8 cellular contexts compared by ENCODE assay signal in the genomic region with DNA sequence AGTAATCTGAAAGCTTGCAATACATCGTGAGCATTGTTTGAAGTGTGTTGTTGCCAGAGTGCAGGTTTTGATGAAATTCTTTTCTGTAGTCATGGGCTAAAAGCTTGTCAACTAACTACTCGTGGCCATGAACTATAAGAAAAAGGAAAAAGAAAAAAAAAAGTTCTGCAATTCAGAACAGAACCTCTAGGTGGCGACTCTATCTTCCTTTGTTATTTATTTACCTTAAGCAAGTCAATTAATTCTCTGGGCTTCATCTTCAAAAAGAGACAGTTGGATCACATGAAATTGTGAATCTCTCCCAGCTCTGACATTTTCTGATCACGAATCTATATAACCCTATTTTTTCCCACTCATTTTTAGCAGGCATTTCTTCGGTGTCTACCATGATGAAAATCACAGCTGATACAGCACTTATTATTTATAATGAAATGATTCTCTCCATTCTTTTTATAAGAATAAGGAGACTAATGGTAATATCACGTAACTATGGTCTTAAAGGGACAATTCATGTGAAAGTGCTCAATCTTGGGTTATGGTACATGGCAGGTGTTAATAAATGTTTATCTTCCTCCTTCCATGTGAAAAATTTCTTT. TPM values are rescaled to one million over a fixed set of nuclear protein-coding genes. Genes with fewer than 3 reads are reported as not detected.
A peak's percentile ranks its signal among the peaks of the same experiment; 100 is the strongest.
DNase-seq lines count a peak whose midpoint lies in the region; ATAC-seq and TF ChIP-seq lines count a peak whose summit lies in the region.

No MANE protein-coding gene starts in this region.

- H3K23me2 ChIP-seq in H9 (ENCODE audit: insufficient read length, low read depth, low read length, poor library complexity, severe bottlenecking), result no peaks in the 10 kb centered on the region

- no peak overlapping the region for H2BK5ac ChIP-seq in H9 (ENCODE audit: insufficient read length, low read length)

- H2BK12ac ChIP-seq in H9 (ENCODE audit: insufficient read length, low read depth, low read length), result no peak overlapping the region

- no peak for TF ChIP-seq POLR2A in breast epithelium (IDR thresholded peaks at IDR 0.05)

- no peak overlapping the region for H2BK120ac ChIP-seq in H9 (ENCODE audit: low read depth, low read length, poor library complexity, severe bottlenecking)

- no peak overlapping the region for H3K4me2 ChIP-seq in H9 (ENCODE audit: insufficient read depth, insufficient read length, low read length)

- no CpG with 5 or more reads among the region's 6 CpGs for WGBS in H9 (ENCODE audit: extremely low coverage, insufficient read length, low lambda C conversion rate)

- H3K36me3 Mint-ChIP-seq in CD4-positive, alpha-beta T cell (ENCODE audit: low read depth), result no peaks in the 10 kb centered on the region
- H3K36me3 Mint-ChIP-seq in H9 (ENCODE audit: insufficient read depth in 1 of 3, low read depth in 3 of 3) (no peaks in the 10 kb centered on the region), T-cell (no peaks in the 10 kb centered on the region)
- no peaks in the 10 kb centered on the region for H3K36me3 Mint-ChIP-seq in activated T-helper 17 cell treated with anti-CD3 and anti-CD28 coated beads, Interleukin-2, amount 50 U/mL, for 72 hours (ENCODE audit: low read depth)
- H3K36me3 Mint-ChIP-seq in activated CD8-positive, alpha-beta memory T cell treated with anti-CD3 and anti-CD28 coated beads, Interleukin-2, amount 10 ng/mL, durations not matched to agents 7 days and 5 days, result no peaks in the 10 kb centered on the region

- H4K91ac ChIP-seq in H9 (ENCODE audit: insufficient read length, low read depth, low read length), result no peak overlapping the region

- H3K27me3 ChIP-seq in CD4-positive, alpha-beta T cell (ENCODE audit: control insufficient read depth, insufficient read depth, low read length), result no peaks in the 10 kb centered on the region
- H3K27me3 ChIP-seq in H9 (ENCODE audit: insufficient read depth, low read length), result no peaks in the 10 kb centered on the region
- no peaks in the 10 kb centered on the region for H3K27me3 ChIP-seq in breast epithelium

- no peaks in the 10 kb centered on the region for H3K79me1 ChIP-seq in H9 (ENCODE audit: insufficient read depth, low read depth, low read length, poor library complexity, severe bottlenecking)

- H4K5ac ChIP-seq in H9 (ENCODE audit: insufficient read length, low read depth, low read length), result no peak overlapping the region

- no peak overlapping the region for H2BK20ac ChIP-seq in H9 (ENCODE audit: low read depth, low read length, poor library complexity, severe bottlenecking)

- H3T11ph ChIP-seq in H9 (ENCODE audit: low read length), result no peak overlapping the region

- peaks cover 9% of the 10 kb centered on the region for H3K27me3 Mint-ChIP-seq in CD4-positive, alpha-beta T cell
- H3K27me3 Mint-ChIP-seq in H9 (ENCODE audit: low read depth) (no peaks in the 10 kb centered on the region), T-cell (peaks cover 0 to 4% of the 10 kb centered on the region in 2 donors)
- peaks cover 3% of the 10 kb centered on the region for H3K27me3 Mint-ChIP-seq in activated T-helper 17 cell treated with anti-CD3 and anti-CD28 coated beads, Interleukin-2, amount 50 U/mL, for 72 hours
- peaks cover 5% of the 10 kb centered on the region for H3K27me3 Mint-ChIP-seq in activated CD8-positive, alpha-beta memory T cell treated with anti-CD3 and anti-CD28 coated beads, Interleukin-2, amount 10 ng/mL, durations not matched to agents 7 days and 5 days

- H3K4me3 ChIP-seq in breast epithelium, result no peak overlapping the region

- no peaks in the 10 kb centered on the region for H3K9me3 Mint-ChIP-seq in CD4-positive, alpha-beta T cell
- no peaks in the 10 kb centered on the region for H3K9me3 Mint-ChIP-seq in H9
- H3K9me3 Mint-ChIP-seq in T-cell, result no peaks in the 10 kb centered on the region
- no peaks in the 10 kb centered on the region for H3K9me3 Mint-ChIP-seq in activated T-helper 17 cell treated with anti-CD3 and anti-CD28 coated beads, Interleukin-2, amount 50 U/mL, for 72 hours
- no peaks in the 10 kb centered on the region for H3K9me3 Mint-ChIP-seq in activated CD8-positive, alpha-beta memory T cell treated with anti-CD3 and anti-CD28 coated beads, Interleukin-2, amount 10 ng/mL, durations not matched to agents 7 days and 5 days (ENCODE audit: low read depth)

- DNase-seq in CD4-positive, alpha-beta T cell, result no peak
- DNase-seq in H9 (no peak), NCI-H524 treated with DMSO at 0.1 percent for 48 hours (lab: John Stamatoyannopoulos, UW) (peak; percentile 23), breast epithelium (ENCODE audit: low spot score in 2 of 2) (no peak), myocyte (ENCODE audit: low read depth) (peak; percentile 65), T-cell (no peak)
- no peak for DNase-seq in activated CD8-positive, alpha-beta memory T cell treated with anti-CD3 and anti-CD28 coated beads, Interleukin-2, amount 10 ng/mL, durations not matched to agents 7 days and 5 days

- H2AK5ac ChIP-seq in H9 (ENCODE audit: insufficient read length, low read length), result no peak overlapping the region

- H4K20me1 ChIP-seq in H9 (ENCODE audit: control insufficient read depth, insufficient read depth, insufficient read length), result no peaks in the 10 kb centered on the region

- peak; percentile 82 for TF ChIP-seq CTCF in CD4-positive, alpha-beta T cell (IDR thresholded peaks at IDR 0.05)
- TF ChIP-seq CTCF in H9 (conservative IDR thresholded peaks at IDR 0.05) (peak; percentile 82), breast epithelium (IDR thresholded peaks at IDR 0.05) (peak; percentile 43 to 72 (median 54))

- H2AFZ ChIP-seq in H9 (ENCODE audit: low read length), result no peak overlapping the region

- H3K4ac ChIP-seq in H9 (ENCODE audit: low read depth, low read length), result no peak overlapping the region

- CTCF ChIA-PET in CD4-positive, alpha-beta T cell (lab: Charles Lee), result interaction anchor here (0.7 to 1.2 kb wide), 3 partner anchors 10 to 45 kb away, joined by 3 to 5 read pairs (median 4); no protein-coding TSS in a partner anchor
- CTCF ChIA-PET in T-cell (lab: Charles Lee), result interaction anchor here (0.6 to 2.1 kb wide), 5 partner anchors 9 to 1639 kb away, joined by 3 to 8 read pairs (median 4); a partner anchor contains a TSS
- CTCF ChIA-PET in activated CD8-positive, alpha-beta memory T cell treated with anti-CD3 and anti-CD28 coated beads, Interleukin-2, amount 10 ng/mL, durations not matched to agents 7 days and 5 days (lab: Charles Lee), result interaction anchor here (0.9 to 1.5 kb wide), 4 partner anchors 8 to 844 kb away, joined by 3 to 4 read pairs (median 3); a partner anchor contains a TSS

- H4K8ac ChIP-seq in H9 (replicated peaks; ENCODE audit: insufficient read length, low read depth, low read length), result no peak overlapping the region

- H3K14ac ChIP-seq in H9 (ENCODE audit: insufficient read depth, low read length), result no peak overlapping the region

- H3K4me3 Mint-ChIP-seq in CD4-positive, alpha-beta T cell, result no peak overlapping the region
- H3K4me3 Mint-ChIP-seq in H9 (no peak overlapping the region), T-cell (no peak overlapping the region)
- no peak overlapping the region for H3K4me3 Mint-ChIP-seq in activated T-helper 17 cell treated with anti-CD3 and anti-CD28 coated beads, Interleukin-2, amount 50 U/mL, for 72 hours
- H3K4me3 Mint-ChIP-seq in activated CD8-positive, alpha-beta memory T cell treated with anti-CD3 and anti-CD28 coated beads, Interleukin-2, amount 10 ng/mL, durations not matched to agents 7 days and 5 days, result no peak overlapping the region

- no peaks in the 10 kb centered on the region for H3K79me2 ChIP-seq in H9 (ENCODE audit: insufficient read depth, low read length)

- H3K9me3 ChIP-seq in CD4-positive, alpha-beta T cell (ENCODE audit: control insufficient read depth, low read length), result no peaks in the 10 kb centered on the region
- H3K9me3 ChIP-seq in H9 (ENCODE audit: control insufficient read depth, low read depth, low read length), result no peaks in the 10 kb centered on the region
- no peaks in the 10 kb centered on the region for H3K9me3 ChIP-seq in breast epithelium

- H3K4me1 ChIP-seq in H9 (ENCODE audit: insufficient read depth, low read length) (no peaks in the 10 kb centered on the region), breast epithelium (no peaks in the 10 kb centered on the region)

- H3K56ac ChIP-seq in H9 (ENCODE audit: insufficient read length, low read depth, low read length), result no peak overlapping the region

- no peak overlapping the region for H3K27ac Mint-ChIP-seq in CD4-positive, alpha-beta T cell
- H3K27ac Mint-ChIP-seq in H9 (no peak overlapping the region; a peak in 1 of 7 replicates), T-cell (no peak overlapping the region)
- H3K27ac Mint-ChIP-seq in activated T-helper 17 cell treated with anti-CD3 and anti-CD28 coated beads, Interleukin-2, amount 50 U/mL, for 72 hours, result no peak overlapping the region
- no peak overlapping the region for H3K27ac Mint-ChIP-seq in activated CD8-positive, alpha-beta memory T cell treated with anti-CD3 and anti-CD28 coated beads, Interleukin-2, amount 10 ng/mL, durations not matched to agents 7 days and 5 days

- POLR2A ChIA-PET in CD4-positive, alpha-beta T cell (lab: Charles Lee), result no interaction called here
- POLR2A ChIA-PET in T-cell (lab: Charles Lee), result interaction anchor here (0.6 to 0.7 kb wide), 2 partner anchors 10 to 524 kb away, joined by 3 read pairs; no protein-coding TSS in a partner anchor

- no peak overlapping the region for H3K9ac ChIP-seq in H9 (ENCODE audit: extremely low read depth, insufficient read length, low read length)

- ATAC-seq in CD4-positive, alpha-beta T cell (ENCODE audit: poor library complexity), result no peak
- no peak for ATAC-seq in T-cell (replicated peaks in 1 of 4)
- no peak for ATAC-seq in activated T-helper 17 cell treated with anti-CD3 and anti-CD28 coated beads, Interleukin-2, amount 50 U/mL, for 72 hours (replicated peaks)
- no peak for ATAC-seq in activated CD8-positive, alpha-beta memory T cell treated with anti-CD3 and anti-CD28 coated beads, Interleukin-2, amount 10 ng/mL, durations not matched to agents 7 days and 5 days

- H3K4me1 Mint-ChIP-seq in CD4-positive, alpha-beta T cell (ENCODE audit: low read depth), result no peaks in the 10 kb centered on the region
- H3K4me1 Mint-ChIP-seq in H9 (no peaks in the 10 kb centered on the region), T-cell (no peaks in the 10 kb centered on the region)
- H3K4me1 Mint-ChIP-seq in activated T-helper 17 cell treated with anti-CD3 and anti-CD28 coated beads, Interleukin-2, amount 50 U/mL, for 72 hours, result no peaks in the 10 kb centered on the region
- H3K4me1 Mint-ChIP-seq in activated CD8-positive, alpha-beta memory T cell treated with anti-CD3 and anti-CD28 coated beads, Interleukin-2, amount 10 ng/mL, durations not matched to agents 7 days and 5 days, result no peaks in the 10 kb centered on the region

- H3K23ac ChIP-seq in H9 (ENCODE audit: insufficient read length, low read depth, low read length), result no peak overlapping the region

- intact Hi-C loops in CD4-positive, alpha-beta T cell (cut with DNase I, micrococcal nuclease), result no loop called here
- intact Hi-C loops in breast epithelium (cut with DNase I; ENCODE audit: low total_unique reads), result no loop called here

- no peak overlapping the region for H3K18ac ChIP-seq in H9 (ENCODE audit: insufficient read length, low read depth, low read length)

- H3K36me3 ChIP-seq in breast epithelium, result no peaks in the 10 kb centered on the region

- no peak overlapping the region for H3K27ac ChIP-seq in CD4-positive, alpha-beta T cell (ENCODE audit: low read depth, low read length)
- H3K27ac ChIP-seq in H9 (ENCODE audit: insufficient read length, low read depth, low read length) (no peak overlapping the region), breast epithelium (no peak overlapping the region)

- no peak overlapping the region for H2BK15ac ChIP-seq in H9 (ENCODE audit: low read depth, low read length)

RNA-seq across cellular contexts. Expression of a gene that starts 18.8 kb away (rescaled TPM):
- total RNA-seq in CD4-positive, alpha-beta T cell, result not detected
- total RNA-seq in H9 (2021) (not detected in 2 replicates), breast epithelium (not detected), myocyte (not detected in 2 replicates), T-cell (not detected)
- not detected for polyA plus RNA-seq in myocyte (2012)
- not detected for total RNA-seq in activated T-helper 17 cell treated with anti-CD3 and anti-CD28 coated beads, Interleukin-2, amount 50 U/mL, for 72 hours
- not detected for total RNA-seq in activated CD8-positive, alpha-beta memory T cell treated with anti-CD3 and anti-CD28 coated beads, Interleukin-2, amount 10 ng/mL, durations not matched to agents 7 days and 5 days

RNA-seq across cellular contexts. Expression of a gene that starts 45.8 kb away (rescaled TPM):
- total RNA-seq in CD4-positive, alpha-beta T cell, result 10 to 100 TPM; 31.7 to 32.2 TPM
- total RNA-seq in H9 (2021), result 24.9 and 26.5 TPM in 2 replicates
- 10 to 100 TPM; 12.5 to 20.5 (median 17.0) TPM for total RNA-seq in breast epithelium
- 21.2 and 28.4 TPM in 2 replicates for total RNA-seq in myocyte
- 4.7 TPM for polyA plus RNA-seq in myocyte (2012)
- 10 to 100 TPM; 11.9 to 22.1 (median 12.5) TPM for total RNA-seq in T-cell
- total RNA-seq in activated T-helper 17 cell treated with anti-CD3 and anti-CD28 coated beads, Interleukin-2, amount 50 U/mL, for 72 hours, result 10 to 100 TPM; 15.0 to 26.9 TPM
- 10 to 100 TPM; 18.5 to 27.9 TPM for total RNA-seq in activated CD8-positive, alpha-beta memory T cell treated with anti-CD3 and anti-CD28 coated beads, Interleukin-2, amount 10 ng/mL, durations not matched to agents 7 days and 5 days

Comparison
In these comparisons a context has a peak if more than half of its experiments do, and no peak if none do; other contexts are left out.
1. DNase-seq: peak in NCI-H524 treated with DMSO at 0.1 percent for 48 hours (single experiment) and myocyte (single experiment); none in CD4-positive, alpha-beta T cell (0 of 10), H9 (single experiment), breast epithelium (0 of 2), T-cell (0 of 34) and activated CD8-positive, alpha-beta memory T cell treated with anti-CD3 and anti-CD28 coated beads, Interleukin-2, amount 10 ng/mL, durations not matched to agents 7 days and 5 days (single experiment).
2. Peak in every context shown above with its lines, with median percentiles within 50 percentile points of each other: CTCF ChIP-seq.